ENCODE assay signal across 17 cellular contexts in the genomic region with DNA sequence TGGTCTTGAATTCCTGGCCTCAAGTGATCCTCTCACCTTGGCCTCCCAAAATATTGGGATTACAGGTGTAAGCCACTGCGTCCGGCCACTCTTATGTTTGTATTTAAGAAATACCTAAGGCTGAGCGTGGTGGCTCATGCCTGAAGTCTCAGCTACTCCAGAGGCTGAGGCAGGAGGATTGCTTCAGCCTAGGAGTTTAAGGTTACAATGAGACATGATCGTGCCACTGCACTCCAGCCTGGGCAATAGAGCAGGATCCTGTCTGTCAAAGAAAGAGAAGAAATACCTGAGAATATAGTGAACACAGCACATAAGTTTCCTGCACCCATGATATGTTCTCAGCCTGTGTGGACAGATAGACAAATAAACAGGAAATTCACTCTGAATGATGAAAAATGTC. TPM values are rescaled to one million over a fixed set of nuclear protein-coding genes. Genes with fewer than 3 reads are reported as not detected.
"Had no signal": no experiment of that assay in that cellular context is flagged by ENCODE, and none has a peak within 500 bp of the region (broad histone marks: within the 10 kb centered on the region; RNA-seq: fewer than 3 reads in every experiment).

No MANE protein-coding gene starts in this region.

- H3K36me3 Mint-ChIP-seq: mesothelial cell of epicardium had no signal

- H3K27ac Mint-ChIP-seq: activated CD4-positive, alpha-beta memory T cell treated with anti-CD3 and anti-CD28 coated beads, Interleukin-2, amount 10 ng/mL, durations not matched to agents 7 days and 5 days; activated T-helper 1 cell treated with anti-CD3 and anti-CD28 coated beads, Interleukin-12 subunit alpha, Interleukin-12 subunit beta, Interleukin-2, Interleukin-4 antibody, amounts not matched to agents 30 ng/mL and 10 ng/mL and 1 ng/mL, durations not matched to agents 14 hours and 24 hours and 36 hours; mesothelial cell of epicardium had no signal

- H3K9me3 Mint-ChIP-seq: activated CD4-positive, alpha-beta memory T cell treated with anti-CD3 and anti-CD28 coated beads, Interleukin-2, amount 10 ng/mL, durations not matched to agents 7 days and 5 days; activated T-helper 1 cell treated with anti-CD3 and anti-CD28 coated beads, Interleukin-12 subunit alpha, Interleukin-12 subunit beta, Interleukin-2, Interleukin-4 antibody, amounts not matched to agents 30 ng/mL and 10 ng/mL and 1 ng/mL, durations not matched to agents 14 hours and 24 hours and 36 hours; mesothelial cell of epicardium; neural crest cell had no signal

- H3K4me1 Mint-ChIP-seq: neural crest cell had no signal

- H3K4me3 Mint-ChIP-seq: activated CD4-positive, alpha-beta memory T cell treated with anti-CD3 and anti-CD28 coated beads, Interleukin-2, amount 10 ng/mL, durations not matched to agents 7 days and 5 days; activated T-helper 1 cell treated with anti-CD3 and anti-CD28 coated beads, Interleukin-12 subunit alpha, Interleukin-12 subunit beta, Interleukin-2, Interleukin-4 antibody, amounts not matched to agents 30 ng/mL and 10 ng/mL and 1 ng/mL, durations not matched to agents 14 hours and 24 hours and 36 hours; mesothelial cell of epicardium; neural crest cell had no signal

- H3K79me2 ChIP-seq: parathyroid adenoma had no signal

- H3K9ac ChIP-seq: parathyroid adenoma had no signal

- H3K9me3 ChIP-seq: adrenal gland, stomach had no signal

- H3K4me3 ChIP-seq: adrenal gland, skin epidermis, stomach had no signal

- H3K36me3 ChIP-seq: adrenal gland, stomach had no signal

- DNase-seq: activated CD4-positive, alpha-beta memory T cell treated with anti-CD3 and anti-CD28 coated beads, Interleukin-2, amount 10 ng/mL, durations not matched to agents 7 days and 5 days; activated naive CD4-positive, alpha-beta T cell; adrenal gland; central memory CD4-positive, alpha-beta T cell; cortex of kidney; effector memory CD4-positive, alpha-beta T cell; kidney glomerular epithelial cell; stomach had no signal

- FAIRE-seq: urothelium cell line had no signal

- H3K27ac ChIP-seq: adrenal gland, parathyroid adenoma, stomach had no signal

RNA-seq across cellular contexts. Expression of a gene that starts 13.9 kb away (rescaled TPM):
- total RNA-seq: mesothelial cell of epicardium; myocyte; neural crest cell; T-helper 2 cell treated with Interferon-gamma antibody and Interleukin-4, amounts not matched to agents 100 ng/mL and 5 ng/mL, for 36 hours had no signal

RNA-seq across cellular contexts. Expression of a gene that starts 34.3 kb away (rescaled TPM):
- total RNA-seq: activated T-helper 1 cell treated with anti-CD3 and anti-CD28 coated beads, Interleukin-12 subunit alpha, Interleukin-12 subunit beta, Interleukin-2, Interleukin-4 antibody, amounts not matched to agents 30 ng/mL and 10 ng/mL and 1 ng/mL, durations not matched to agents 14 hours and 24 hours and 36 hours; epithelial cell of proximal tubule; myocyte had no signal
